Comparison of ENCODE assay signal across 2 cellular contexts in the genomic region with DNA sequence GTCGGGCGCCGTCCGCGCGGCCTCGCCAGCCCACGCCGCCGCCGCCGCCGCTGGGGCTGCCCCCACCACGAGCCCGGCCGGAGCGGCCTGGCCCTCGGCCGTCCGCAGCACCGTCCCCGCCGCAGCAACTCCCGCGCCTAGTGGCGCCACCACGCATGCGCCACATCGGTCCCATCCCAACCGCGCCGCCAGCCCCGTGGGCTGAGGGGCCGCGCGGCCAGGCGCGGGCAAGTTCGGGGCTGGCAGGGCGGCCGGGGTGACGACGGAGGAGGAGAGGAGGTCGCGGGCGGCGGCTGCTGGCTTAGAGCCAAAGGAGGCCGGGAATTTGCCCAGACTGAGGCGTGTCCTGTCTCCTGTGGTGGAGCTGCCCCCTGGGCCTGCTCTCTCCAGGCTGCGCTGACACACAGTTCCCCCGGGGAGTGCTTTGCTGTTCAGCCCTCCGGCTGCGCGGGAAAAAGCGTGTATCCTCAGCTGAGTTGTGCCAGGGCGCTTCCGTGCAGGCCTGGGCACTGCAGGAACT.
TF ChIP-seq lines count a peak whose summit lies in the region.

A gene (minus strand): TSS at position 298 of the 520 bp plus-strand sequence. CDS start 132 bp downstream, at position 166.

TF ChIP-seq in liver, 16 proteins besides CTCF, POLR2A, EP300 and RAD21:
- TF ChIP-seq, protein P1, sequence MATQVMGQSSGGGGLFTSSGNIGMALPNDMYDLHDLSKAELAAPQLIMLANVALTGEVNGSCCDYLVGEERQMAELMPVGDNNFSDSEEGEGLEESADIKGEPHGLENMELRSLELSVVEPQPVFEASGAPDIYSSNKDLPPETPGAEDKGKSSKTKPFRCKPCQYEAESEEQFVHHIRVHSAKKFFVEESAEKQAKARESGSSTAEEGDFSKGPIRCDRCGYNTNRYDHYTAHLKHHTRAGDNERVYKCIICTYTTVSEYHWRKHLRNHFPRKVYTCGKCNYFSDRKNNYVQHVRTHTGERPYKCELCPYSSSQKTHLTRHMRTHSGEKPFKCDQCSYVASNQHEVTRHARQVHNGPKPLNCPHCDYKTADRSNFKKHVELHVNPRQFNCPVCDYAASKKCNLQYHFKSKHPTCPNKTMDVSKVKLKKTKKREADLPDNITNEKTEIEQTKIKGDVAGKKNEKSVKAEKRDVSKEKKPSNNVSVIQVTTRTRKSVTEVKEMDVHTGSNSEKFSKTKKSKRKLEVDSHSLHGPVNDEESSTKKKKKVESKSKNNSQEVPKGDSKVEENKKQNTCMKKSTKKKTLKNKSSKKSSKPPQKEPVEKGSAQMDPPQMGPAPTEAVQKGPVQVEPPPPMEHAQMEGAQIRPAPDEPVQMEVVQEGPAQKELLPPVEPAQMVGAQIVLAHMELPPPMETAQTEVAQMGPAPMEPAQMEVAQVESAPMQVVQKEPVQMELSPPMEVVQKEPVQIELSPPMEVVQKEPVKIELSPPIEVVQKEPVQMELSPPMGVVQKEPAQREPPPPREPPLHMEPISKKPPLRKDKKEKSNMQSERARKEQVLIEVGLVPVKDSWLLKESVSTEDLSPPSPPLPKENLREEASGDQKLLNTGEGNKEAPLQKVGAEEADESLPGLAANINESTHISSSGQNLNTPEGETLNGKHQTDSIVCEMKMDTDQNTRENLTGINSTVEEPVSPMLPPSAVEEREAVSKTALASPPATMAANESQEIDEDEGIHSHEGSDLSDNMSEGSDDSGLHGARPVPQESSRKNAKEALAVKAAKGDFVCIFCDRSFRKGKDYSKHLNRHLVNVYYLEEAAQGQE (IDR thresholded peaks at IDR 0.05), result no peak
- TF ChIP-seq, protein P2, sequence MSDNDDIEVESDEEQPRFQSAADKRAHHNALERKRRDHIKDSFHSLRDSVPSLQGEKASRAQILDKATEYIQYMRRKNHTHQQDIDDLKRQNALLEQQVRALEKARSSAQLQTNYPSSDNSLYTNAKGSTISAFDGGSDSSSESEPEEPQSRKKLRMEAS (IDR thresholded peaks at IDR 0.05), result no peak
- TF ChIP-seq RXRA (IDR thresholded peaks at IDR 0.05), result peak in 1 of 2 donors; percentile 38
TF ChIP-seq in liver: peak in this region for 1.

TF ChIP-seq in HepG2, 621 proteins besides CTCF, POLR2A, EP300 and RAD21 (continued from another document):
- TF ChIP-seq, protein P3, sequence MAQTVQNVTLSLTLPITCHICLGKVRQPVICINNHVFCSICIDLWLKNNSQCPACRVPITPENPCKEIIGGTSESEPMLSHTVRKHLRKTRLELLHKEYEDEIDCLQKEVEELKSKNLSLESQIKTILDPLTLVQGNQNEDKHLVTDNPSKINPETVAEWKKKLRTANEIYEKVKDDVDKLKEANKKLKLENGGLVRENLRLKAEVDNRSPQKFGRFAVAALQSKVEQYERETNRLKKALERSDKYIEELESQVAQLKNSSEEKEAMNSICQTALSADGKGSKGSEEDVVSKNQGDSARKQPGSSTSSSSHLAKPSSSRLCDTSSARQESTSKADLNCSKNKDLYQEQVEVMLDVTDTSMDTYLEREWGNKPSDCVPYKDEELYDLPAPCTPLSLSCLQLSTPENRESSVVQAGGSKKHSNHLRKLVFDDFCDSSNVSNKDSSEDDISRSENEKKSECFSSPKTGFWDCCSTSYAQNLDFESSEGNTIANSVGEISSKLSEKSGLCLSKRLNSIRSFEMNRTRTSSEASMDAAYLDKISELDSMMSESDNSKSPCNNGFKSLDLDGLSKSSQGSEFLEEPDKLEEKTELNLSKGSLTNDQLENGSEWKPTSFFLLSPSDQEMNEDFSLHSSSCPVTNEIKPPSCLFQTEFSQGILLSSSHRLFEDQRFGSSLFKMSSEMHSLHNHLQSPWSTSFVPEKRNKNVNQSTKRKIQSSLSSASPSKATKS (CRISPR knock-in tag; IDR thresholded peaks at IDR 0.05), result no peak
- TF ChIP-seq PAF1 (CRISPR knock-in tag; IDR thresholded peaks at IDR 0.05) (no peak), ZNF746 (CRISPR knock-in tag; IDR thresholded peaks at IDR 0.05) (no peak), NFE2L2 (IDR thresholded peaks at IDR 0.05; ENCODE audit: low read length) (no peak), SP140L (CRISPR knock-in tag; IDR thresholded peaks at IDR 0.05; ENCODE audit: borderline replicate concordance) (no peak), ATF7 (IDR thresholded peaks at IDR 0.05) (no peak), ATF7 (CRISPR knock-in tag; IDR thresholded peaks at IDR 0.05) (no peak), CEBPB (IDR thresholded peaks at IDR 0.05; ENCODE audit: borderline replicate concordance, low read depth, low read length) (no peak), SRY (CRISPR knock-in tag; IDR thresholded peaks at IDR 0.05) (no peak), FOXA3 (CRISPR knock-in tag; IDR thresholded peaks at IDR 0.05) (no peak), AKAP8 (CRISPR knock-in tag; IDR thresholded peaks at IDR 0.05) (no peak), KLF11 (CRISPR knock-in tag; IDR thresholded peaks at IDR 0.05) (no peak), BRD4 (CRISPR knock-in tag; IDR thresholded peaks at IDR 0.05) (no peak)
- TF ChIP-seq, protein P4, sequence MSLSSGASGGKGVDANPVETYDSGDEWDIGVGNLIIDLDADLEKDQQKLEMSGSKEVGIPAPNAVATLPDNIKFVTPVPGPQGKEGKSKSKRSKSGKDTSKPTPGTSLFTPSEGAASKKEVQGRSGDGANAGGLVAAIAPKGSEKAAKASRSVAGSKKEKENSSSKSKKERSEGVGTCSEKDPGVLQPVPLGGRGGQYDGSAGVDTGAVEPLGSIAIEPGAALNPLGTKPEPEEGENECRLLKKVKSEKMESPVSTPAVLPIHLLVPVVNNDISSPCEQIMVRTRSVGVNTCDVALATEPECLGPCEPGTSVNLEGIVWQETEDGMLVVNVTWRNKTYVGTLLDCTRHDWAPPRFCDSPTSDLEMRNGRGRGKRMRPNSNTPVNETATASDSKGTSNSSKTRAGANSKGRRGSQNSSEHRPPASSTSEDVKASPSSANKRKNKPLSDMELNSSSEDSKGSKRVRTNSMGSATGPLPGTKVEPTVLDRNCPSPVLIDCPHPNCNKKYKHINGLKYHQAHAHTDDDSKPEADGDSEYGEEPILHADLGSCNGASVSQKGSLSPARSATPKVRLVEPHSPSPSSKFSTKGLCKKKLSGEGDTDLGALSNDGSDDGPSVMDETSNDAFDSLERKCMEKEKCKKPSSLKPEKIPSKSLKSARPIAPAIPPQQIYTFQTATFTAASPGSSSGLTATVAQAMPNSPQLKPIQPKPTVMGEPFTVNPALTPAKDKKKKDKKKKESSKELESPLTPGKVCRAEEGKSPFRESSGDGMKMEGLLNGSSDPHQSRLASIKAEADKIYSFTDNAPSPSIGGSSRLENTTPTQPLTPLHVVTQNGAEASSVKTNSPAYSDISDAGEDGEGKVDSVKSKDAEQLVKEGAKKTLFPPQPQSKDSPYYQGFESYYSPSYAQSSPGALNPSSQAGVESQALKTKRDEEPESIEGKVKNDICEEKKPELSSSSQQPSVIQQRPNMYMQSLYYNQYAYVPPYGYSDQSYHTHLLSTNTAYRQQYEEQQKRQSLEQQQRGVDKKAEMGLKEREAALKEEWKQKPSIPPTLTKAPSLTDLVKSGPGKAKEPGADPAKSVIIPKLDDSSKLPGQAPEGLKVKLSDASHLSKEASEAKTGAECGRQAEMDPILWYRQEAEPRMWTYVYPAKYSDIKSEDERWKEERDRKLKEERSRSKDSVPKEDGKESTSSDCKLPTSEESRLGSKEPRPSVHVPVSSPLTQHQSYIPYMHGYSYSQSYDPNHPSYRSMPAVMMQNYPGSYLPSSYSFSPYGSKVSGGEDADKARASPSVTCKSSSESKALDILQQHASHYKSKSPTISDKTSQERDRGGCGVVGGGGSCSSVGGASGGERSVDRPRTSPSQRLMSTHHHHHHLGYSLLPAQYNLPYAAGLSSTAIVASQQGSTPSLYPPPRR (CRISPR knock-in tag; IDR thresholded peaks at IDR 0.05; ENCODE audit: borderline replicate concordance), result no peak
- TF ChIP-seq, protein P5, sequence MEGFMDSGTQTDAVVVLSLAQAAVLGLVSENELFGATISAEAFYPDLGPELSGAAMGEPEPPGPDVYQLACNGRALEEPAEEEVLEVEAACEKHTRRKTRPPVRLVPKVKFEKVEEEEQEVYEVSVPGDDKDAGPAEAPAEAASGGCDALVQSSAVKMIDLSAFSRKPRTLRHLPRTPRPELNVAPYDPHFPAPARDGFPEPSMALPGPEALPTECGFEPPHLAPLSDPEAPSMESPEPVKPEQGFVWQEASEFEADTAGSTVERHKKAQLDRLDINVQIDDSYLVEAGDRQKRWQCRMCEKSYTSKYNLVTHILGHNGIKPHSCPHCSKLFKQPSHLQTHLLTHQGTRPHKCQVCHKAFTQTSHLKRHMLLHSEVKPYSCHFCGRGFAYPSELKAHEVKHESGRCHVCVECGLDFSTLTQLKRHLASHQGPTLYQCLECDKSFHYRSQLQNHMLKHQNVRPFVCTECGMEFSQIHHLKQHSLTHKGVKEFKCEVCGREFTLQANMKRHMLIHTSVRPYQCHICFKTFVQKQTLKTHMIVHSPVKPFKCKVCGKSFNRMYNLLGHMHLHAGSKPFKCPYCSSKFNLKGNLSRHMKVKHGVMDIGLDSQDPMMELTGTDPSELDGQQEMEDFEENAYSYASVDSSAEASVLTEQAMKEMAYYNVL (CRISPR knock-in tag; IDR thresholded peaks at IDR 0.05; ENCODE audit: borderline replicate concordance), result no peak
- TF ChIP-seq, protein P6, sequence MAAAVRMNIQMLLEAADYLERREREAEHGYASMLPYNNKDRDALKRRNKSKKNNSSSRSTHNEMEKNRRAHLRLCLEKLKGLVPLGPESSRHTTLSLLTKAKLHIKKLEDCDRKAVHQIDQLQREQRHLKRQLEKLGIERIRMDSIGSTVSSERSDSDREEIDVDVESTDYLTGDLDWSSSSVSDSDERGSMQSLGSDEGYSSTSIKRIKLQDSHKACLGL (CRISPR knock-in tag; IDR thresholded peaks at IDR 0.05), result no peak
